Comparison of ENCODE assay signal across 35 cellular contexts in genomic region chr4:37146260-37146659, GRCh38.
"Had no signal": no experiment of that assay in that cellular context is flagged by ENCODE, and none has a peak within 500 bp of the region (broad histone marks: within the 10 kb centered on the region; RNA-seq: fewer than 3 reads in every experiment).

No MANE protein-coding gene starts in this region.

- H3K27me3 ChIP-seq: MG63 had no signal

- H3K9ac ChIP-seq: KMS-11 had no signal

- H3K36me3 ChIP-seq: MG63 had no signal

- H3K27ac ChIP-seq: KMS-11 had no signal

- H3K9me3 ChIP-seq: MG63 had no signal

- DNase-seq: Karpas-422, Kasumi-1, MG63, MM.1S, MV-4-11, NCI-H1048, NCI-H1092, NCI-H1092 treated with DMSO at 0.1 percent for 48 hours, NCI-H1105, NCI-H1105 treated with DMSO at 0.1 percent for 48 hours, NCI-H1417, NCI-H1417 treated with DMSO at 0.1 percent for 48 hours, NCI-H1436, NCI-H1436 treated with DMSO at 0.1 percent for 48 hours, NCI-H146, NCI-H1694, NCI-H1694 treated with DMSO at 0.1 percent for 48 hours, NCI-H187, NCI-H187 treated with DMSO at 0.1 percent for 48 hours, NCI-H1930, NCI-H2029, NCI-H2029 treated with DMSO at 0.1 percent for 48 hours, NCI-H2081, NCI-H2081 treated with DMSO at 0.1 percent for 48 hours, NCI-H2107, NCI-H2171, NCI-H2171 treated with DMSO at 0.1 percent for 48 hours, NCI-H2227 treated with DMSO at 0.1 percent for 48 hours, NCI-H226, NCI-H345, NCI-H446, NCI-H446 treated with DMSO at 0.1 percent for 48 hours, NCI-H510A, NCI-H510A treated with DMSO at 0.1 percent for 48 hours had no signal

- H3K4me3 ChIP-seq: MG63 had no signal
